ENCODE assay signal across 18 cellular contexts in the genomic region with DNA sequence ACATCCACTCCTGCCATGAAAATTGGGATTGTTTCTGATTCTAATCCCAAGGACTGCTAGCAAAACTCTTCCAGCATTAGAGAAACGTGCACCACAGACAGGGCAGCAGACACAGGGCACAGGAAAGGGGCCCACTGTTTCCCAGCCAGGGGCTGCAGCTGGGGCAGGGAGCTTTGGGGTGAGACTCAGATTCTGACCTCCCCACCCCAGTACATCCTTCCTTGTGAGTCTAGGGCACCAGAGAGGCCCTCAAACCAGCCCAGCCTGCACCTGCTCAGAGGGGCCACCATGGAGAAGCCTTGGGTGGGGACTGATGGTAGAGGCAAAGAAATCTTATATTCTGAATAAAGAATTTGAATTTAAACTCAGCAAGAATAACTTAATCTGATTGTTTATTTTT.
DNase-seq lines count a peak whose midpoint lies in the region; ATAC-seq and TF ChIP-seq lines count a peak whose summit lies in the region.
"Had no signal": no experiment of that assay in that cellular context is flagged by ENCODE, and none has a peak within 500 bp of the region (broad histone marks: within the 10 kb centered on the region; RNA-seq: fewer than 3 reads in every experiment).

No MANE protein-coding gene starts in this region.

- DNase-seq in neural progenitor cell (ENCODE audit: low spot score) (no peak), SW 1271 (lab: John Stamatoyannopoulos, UW) (no peak)
- DNase-seq: CD4-positive, alpha-beta T cell; CD8-positive, alpha-beta memory T cell; DMS 273 treated with DMSO at 0.1 percent for 48 hours; DMS79; GF-D8; GM23248; H7; HCEC 1CT had no signal

- H3K79me2 ChIP-seq in neural progenitor cell (ENCODE audit: low read depth) = no peaks in the 10 kb centered on the region

- no peaks in the 10 kb centered on the region for H3K4me1 ChIP-seq in neural progenitor cell
- H3K4me1 ChIP-seq: BLaER1 had no signal

- no peaks in the 10 kb centered on the region for H3K27me3 Mint-ChIP-seq in brain
- peaks cover 6% of the 10 kb centered on the region for H3K27me3 Mint-ChIP-seq in neural progenitor cell (ENCODE audit: insufficient read depth, low read depth)
- H3K27me3 Mint-ChIP-seq: B cell; CD4-positive, alpha-beta T cell; CD8-positive, alpha-beta memory T cell had no signal

- no peak for TF ChIP-seq CTCF in C4-2B (conservative IDR thresholded peaks at IDR 0.05)
- TF ChIP-seq CTCF in brain (conservative IDR thresholded peaks at IDR 0.05) = no peak
- no peak for TF ChIP-seq CTCF in neural progenitor cell (IDR thresholded peaks at IDR 0.05)

- no peaks in the 10 kb centered on the region for H3K27me3 ChIP-seq in neural progenitor cell
- H3K27me3 ChIP-seq: BLaER1 had no signal

- ATAC-seq in HG03108 (IDR thresholded peaks at IDR 0.05; ENCODE audit: unreplicated experiment) (no peak), HG03025 (IDR thresholded peaks at IDR 0.05; ENCODE audit: low FRiP score, unreplicated experiment) (no peak)

- no peak overlapping the region for H3K9ac ChIP-seq in neural progenitor cell
- H3K9ac ChIP-seq: BLaER1, GM23248 had no signal

- H3K27ac Mint-ChIP-seq in brain (peak overlapping the region; percentile 79 to 97 (median 94)), neural progenitor cell (no peak overlapping the region)
- H3K27ac Mint-ChIP-seq: B cell; CD14-positive monocyte; CD4-positive, alpha-beta T cell; CD8-positive, alpha-beta memory T cell had no signal

- peak overlapping the region in 2 of 5 experiments; percentile 77 to 82 for H3K4me3 Mint-ChIP-seq in brain
- no peak overlapping the region for H3K4me3 Mint-ChIP-seq in neural progenitor cell
- H3K4me3 Mint-ChIP-seq: B cell; CD14-positive monocyte; CD4-positive, alpha-beta T cell; CD8-positive, alpha-beta memory T cell had no signal

- peaks cover 21 to 37% (median 27%) of the 10 kb centered on the region in 5 experiments for H3K9me3 Mint-ChIP-seq in brain
- peaks cover 25% of the 10 kb centered on the region for H3K9me3 Mint-ChIP-seq in neural progenitor cell

- no peaks in the 10 kb centered on the region for H3K36me3 ChIP-seq in neural progenitor cell
- H3K36me3 ChIP-seq: BLaER1 had no signal

- H4K20me1 ChIP-seq in neural progenitor cell (ENCODE audit: low read depth) = no peaks in the 10 kb centered on the region
- H4K20me1 ChIP-seq: BLaER1 had no signal

- peaks cover 44% of the 10 kb centered on the region for H3K4me1 Mint-ChIP-seq in brain
- H3K4me1 Mint-ChIP-seq in neural progenitor cell = peaks cover 13% of the 10 kb centered on the region
- H3K4me1 Mint-ChIP-seq: B cell; CD14-positive monocyte; CD8-positive, alpha-beta memory T cell had no signal

- H3F3A ChIP-seq in neural progenitor cell (ENCODE audit: low read depth) = no peaks in the 10 kb centered on the region

- peak overlapping the region; percentile 7 for H2AFZ ChIP-seq in neural progenitor cell (replicated peaks)
- H2AFZ ChIP-seq: GM23248 had no signal

- H3K9me3 ChIP-seq in neural progenitor cell (ENCODE audit: low read depth) = no peaks in the 10 kb centered on the region

- peaks cover 18% of the 10 kb centered on the region for H3K36me3 Mint-ChIP-seq in brain
- peaks cover 3% of the 10 kb centered on the region for H3K36me3 Mint-ChIP-seq in neural progenitor cell
- H3K36me3 Mint-ChIP-seq: CD14-positive monocyte had no signal

- H3K27ac ChIP-seq in C4-2B = peak overlapping the region; percentile 20; the same call in 1 of the 2 replicates
- no peak overlapping the region for H3K27ac ChIP-seq in neural progenitor cell
- H3K27ac ChIP-seq: 22Rv1, BLaER1, GM23248 had no signal

- H3K4me3 ChIP-seq in neural progenitor cell = no peak overlapping the region
- H3K4me3 ChIP-seq: BLaER1, GM23248 had no signal

- no peak overlapping the region for H3K4me2 ChIP-seq in neural progenitor cell
- H3K4me2 ChIP-seq: BLaER1 had no signal
